Comparison of ENCODE assay signal across 18 cellular contexts in the genomic region with DNA sequence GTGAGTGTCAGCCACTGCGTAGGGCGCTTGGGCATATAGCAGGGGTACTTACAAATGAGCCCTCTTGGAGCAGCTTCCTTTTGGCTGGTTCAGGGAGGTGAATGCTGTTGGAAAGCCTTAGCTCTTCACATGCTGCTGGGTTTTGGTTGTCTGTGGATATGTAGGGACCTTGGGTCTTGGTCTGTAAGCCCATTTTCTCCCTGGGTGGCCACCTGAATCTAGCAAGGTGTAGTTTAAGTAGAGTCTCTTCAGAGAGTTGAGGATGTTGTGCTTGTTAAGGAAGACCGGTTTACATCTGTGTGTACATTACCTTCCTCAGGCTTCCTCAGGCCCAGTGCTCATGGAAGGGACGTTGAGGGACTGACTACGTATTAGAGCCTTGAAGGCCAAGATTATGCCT.
"Had no signal": no experiment of that assay in that cellular context is flagged by ENCODE, and none has a peak within 500 bp of the region (broad histone marks: within the 10 kb centered on the region; RNA-seq: fewer than 3 reads in every experiment).

No MANE protein-coding gene starts in this region.

- H3K9me3 Mint-ChIP-seq: memory B cell; natural killer cell treated with Interleukin-12 subunit alpha and Interleukin-12 subunit beta and Interleukin-15 and Interleukin-18, amount 100 ng/mL, for 72 hours; neural progenitor cell; type B pancreatic cell had no signal

- H3K4me3 ChIP-seq: colonic mucosa, hepatocyte, left ventricle myocardium inferior, lower lobe of right lung, neural progenitor cell, ovary had no signal

- H3K9ac ChIP-seq: neural progenitor cell had no signal

- H3K27ac ChIP-seq: colonic mucosa, foreskin keratinocyte, hepatocyte, left ventricle myocardium inferior, lower lobe of right lung, neural progenitor cell, ovary had no signal

- H3K27me3 ChIP-seq: colonic mucosa, foreskin keratinocyte, hepatocyte, neural progenitor cell, ovary had no signal

- H3K27ac Mint-ChIP-seq: memory B cell; natural killer cell treated with Interleukin-12 subunit alpha and Interleukin-12 subunit beta and Interleukin-15 and Interleukin-18, amount 100 ng/mL, for 72 hours; neural progenitor cell; type B pancreatic cell had no signal

- H3K4me3 Mint-ChIP-seq: memory B cell; natural killer cell treated with Interleukin-12 subunit alpha and Interleukin-12 subunit beta and Interleukin-15 and Interleukin-18, amount 100 ng/mL, for 72 hours; neural progenitor cell; type B pancreatic cell had no signal

- H3K27me3 Mint-ChIP-seq: memory B cell; natural killer cell treated with Interleukin-12 subunit alpha and Interleukin-12 subunit beta and Interleukin-15 and Interleukin-18, amount 100 ng/mL, for 72 hours; type B pancreatic cell had no signal

- DNase-seq: dermis blood vessel endothelial cell; erythroblast; foreskin keratinocyte; kidney; left cardiac atrium; left ventricle myocardium inferior; lower lobe of right lung; midbrain; ovary; right cardiac atrium; stimulated activated CD4-positive, alpha-beta T cell treated with anti-CD3 and anti-CD28 coated beads, Interleukin-12 subunit alpha, Interleukin-12 subunit beta, amount 100 ng/mL, for 4 hours; stimulated activated naive CD4-positive, alpha-beta T cell treated with Interleukin-2 at 50 U/mL for 16 hours had no signal

- H3K4me1 Mint-ChIP-seq: neural progenitor cell had no signal

- H3K36me3 ChIP-seq: ovary had no signal

- ATAC-seq: foreskin keratinocyte; left cardiac atrium; lower lobe of right lung; natural killer cell treated with Interleukin-12 subunit alpha and Interleukin-12 subunit beta and Interleukin-15 and Interleukin-18, amount 100 ng/mL, for 72 hours; right cardiac atrium had no signal

- H3K9me3 ChIP-seq: colonic mucosa, left ventricle myocardium inferior, lower lobe of right lung, ovary had no signal

- H3K4me1 ChIP-seq: colonic mucosa, foreskin keratinocyte, left ventricle myocardium inferior, lower lobe of right lung, neural progenitor cell had no signal
